Comparison of ENCODE assay signal across 16 cellular contexts in the genomic region with DNA sequence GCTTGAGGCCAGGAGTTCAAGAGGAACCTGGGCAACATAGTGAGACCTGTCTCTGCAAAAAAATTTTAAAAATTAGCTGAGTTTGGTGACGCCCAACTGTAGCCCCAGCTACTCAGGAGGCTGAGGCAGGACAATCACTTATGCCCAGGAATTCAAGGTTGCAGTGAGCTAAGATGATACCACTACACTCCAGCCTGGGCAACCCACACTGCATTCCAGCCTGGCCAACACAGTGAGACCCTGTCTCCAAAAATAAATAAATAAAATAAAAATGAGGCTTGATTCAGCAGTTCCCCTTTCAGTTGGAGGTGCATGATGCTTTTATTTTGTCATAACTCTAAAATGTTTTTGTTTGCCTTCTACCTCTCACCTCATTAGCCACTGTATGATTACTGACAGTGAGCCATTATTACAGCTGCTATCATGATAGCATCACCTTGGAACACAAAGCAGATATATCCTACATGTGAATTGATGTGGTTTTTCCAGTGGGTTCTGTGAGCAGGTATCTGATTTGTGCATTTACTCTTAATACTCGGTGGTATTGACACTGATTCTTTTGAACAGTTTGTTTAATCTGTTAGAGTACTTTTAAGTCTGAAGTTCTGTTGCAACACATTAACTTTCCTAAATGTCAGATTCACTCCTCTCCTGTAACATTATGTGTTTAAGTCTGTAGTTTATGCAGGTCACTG. TPM values are rescaled to one million over a fixed set of nuclear protein-coding genes. Genes with fewer than 3 reads are reported as not detected.
DNase-seq lines count a peak whose midpoint lies in the region; ATAC-seq lines count a peak whose summit lies in the region.
"Had no signal": no experiment of that assay in that cellular context is flagged by ENCODE, and none has a peak within 500 bp of the region (broad histone marks: within the 10 kb centered on the region; RNA-seq: fewer than 3 reads in every experiment).

No MANE protein-coding gene starts in this region.

- H3K27ac Mint-ChIP-seq in activated naive CD8-positive, alpha-beta T cell treated with anti-CD3 and anti-CD28 coated beads for 36 hours, result peak overlapping the region; percentile 39
- peak overlapping the region; percentile 79 for H3K27ac Mint-ChIP-seq in memory B cell

- no peaks in the 10 kb centered on the region for H3K9me3 Mint-ChIP-seq in activated naive CD8-positive, alpha-beta T cell treated with anti-CD3 and anti-CD28 coated beads for 36 hours
- no peaks in the 10 kb centered on the region for H3K9me3 Mint-ChIP-seq in memory B cell

- DNase-seq in NCI-H510A treated with DMSO at 0.1 percent for 48 hours (lab: John Stamatoyannopoulos, UW) (peak; percentile 2), NCI-H510A (lab: John Stamatoyannopoulos, UW) (no peak), NCI-H69 (lab: John Stamatoyannopoulos, UW) (peak; percentile 15), memory B cell (ENCODE audit: low spot score in 2 of 2) (no peak), SW 1271 (lab: John Stamatoyannopoulos, UW) (no peak)
- no peak for DNase-seq in activated naive CD8-positive, alpha-beta T cell treated with anti-CD3 and anti-CD28 coated beads for 36 hours
- DNase-seq in activated CD8-positive, alpha-beta memory T cell treated with anti-CD3 and anti-CD28 coated beads for 24 hours, result no peak
- DNase-seq: C1 segment of cervical spinal cord, COR-L47, HCEC 1CT, KBM-7, NCI-H2081 treated with DMSO at 0.1 percent for 48 hours, NCI-H2227 treated with DMSO at 0.1 percent for 48 hours, NCI-H82, SJCRH30 had no signal

- ATAC-seq in memory B cell (ENCODE audit: low read depth), result no peak
- no peak for ATAC-seq in HG02938 (IDR thresholded peaks at IDR 0.05; ENCODE audit: unreplicated experiment)

- no peak overlapping the region for H3K4me3 Mint-ChIP-seq in activated naive CD8-positive, alpha-beta T cell treated with anti-CD3 and anti-CD28 coated beads for 36 hours
- no peak overlapping the region for H3K4me3 Mint-ChIP-seq in memory B cell

- peaks cover 27% of the 10 kb centered on the region for H3K4me1 Mint-ChIP-seq in activated naive CD8-positive, alpha-beta T cell treated with anti-CD3 and anti-CD28 coated beads for 36 hours
- peaks cover 22% of the 10 kb centered on the region for H3K4me1 Mint-ChIP-seq in memory B cell

- H3K36me3 Mint-ChIP-seq in activated naive CD8-positive, alpha-beta T cell treated with anti-CD3 and anti-CD28 coated beads for 36 hours, result peaks cover 77% of the 10 kb centered on the region
- H3K36me3 Mint-ChIP-seq in memory B cell, result peaks cover 30% of the 10 kb centered on the region

- no peaks in the 10 kb centered on the region for H3K27me3 Mint-ChIP-seq in activated naive CD8-positive, alpha-beta T cell treated with anti-CD3 and anti-CD28 coated beads for 36 hours
- no peaks in the 10 kb centered on the region for H3K27me3 Mint-ChIP-seq in memory B cell

RNA-seq across cellular contexts. Expression of a gene that starts 49.1 kb away (rescaled TPM):
- 10 to 100 TPM; 16.5 to 17.1 TPM for total RNA-seq in activated naive CD8-positive, alpha-beta T cell treated with anti-CD3 and anti-CD28 coated beads for 36 hours

Comparison
In these comparisons a context has a peak if more than half of its experiments do, and no peak if none do; other contexts are left out.
1. DNase-seq: peak in NCI-H510A treated with DMSO at 0.1 percent for 48 hours (single experiment) and NCI-H69 (single experiment); none in NCI-H510A (single experiment), activated naive CD8-positive, alpha-beta T cell treated with anti-CD3 and anti-CD28 coated beads for 36 hours (single experiment), memory B cell (0 of 2), SW 1271 (0 of 2) and activated CD8-positive, alpha-beta memory T cell treated with anti-CD3 and anti-CD28 coated beads for 24 hours (single experiment).